In the genomic region with DNA sequence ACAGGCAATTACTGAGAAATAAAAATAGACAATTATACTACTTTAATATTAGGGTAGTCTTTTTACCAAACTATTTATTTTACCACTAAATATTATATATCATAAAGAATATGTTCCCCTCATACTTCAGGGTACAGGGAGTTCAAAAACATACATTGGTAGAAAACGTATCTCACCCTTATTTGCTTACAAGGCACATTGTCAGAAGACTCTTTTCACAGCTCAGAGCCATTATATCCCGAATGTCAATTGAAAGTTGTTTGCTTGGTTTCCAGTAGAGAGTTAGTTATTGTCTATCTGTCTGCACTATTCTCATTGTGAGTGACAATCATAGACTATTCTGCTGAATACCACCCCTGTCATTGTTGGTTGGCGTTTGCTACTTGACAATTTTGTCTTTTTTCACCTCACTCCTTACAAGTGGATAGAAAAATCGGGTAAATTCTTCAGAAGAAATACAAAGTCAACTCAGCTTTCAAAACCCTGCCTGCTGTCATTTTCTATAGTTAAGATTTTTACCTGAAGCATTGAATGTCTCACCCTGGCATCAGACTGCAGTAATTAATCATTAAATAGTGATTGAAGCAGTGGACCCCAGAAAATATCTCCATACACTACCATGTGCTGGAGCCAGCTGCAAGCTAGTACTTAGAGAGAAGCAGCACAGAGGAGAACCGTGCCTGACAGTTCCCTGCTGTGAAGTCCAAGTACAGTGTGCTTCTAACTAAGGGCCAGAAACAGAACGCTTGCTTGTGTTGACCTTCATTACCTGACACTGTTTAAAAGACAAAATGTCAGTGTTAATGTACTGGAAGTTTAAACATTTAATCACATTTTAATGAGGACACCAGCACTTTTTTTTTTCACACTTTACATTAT, we compare ENCODE assay signal across 1 cellular context.
TF ChIP-seq lines count a peak whose summit lies in the region.

No MANE protein-coding gene starts in this region.

TF ChIP-seq in GM23338, 12 proteins besides CTCF, POLR2A, EP300 and RAD21 (continued from another document):
- TF ChIP-seq ZNF462 (CRISPR knock-in tag; IDR thresholded peaks at IDR 0.05) (no peak), EZH2 (IDR thresholded peaks at IDR 0.05; ENCODE audit: low read depth, unreplicated experiment) (no peak), JUNB (IDR thresholded peaks at IDR 0.05; ENCODE audit: unreplicated experiment) (no peak), ZNF114 (CRISPR knock-in tag; IDR thresholded peaks at IDR 0.05) (no peak), ZNF331 (CRISPR knock-in tag; IDR thresholded peaks at IDR 0.05; ENCODE audit: low read depth) (no peak), CREB1 (CRISPR knock-in tag; IDR thresholded peaks at IDR 0.05; ENCODE audit: low read depth) (no peak), EZH2phosphoT487 (IDR thresholded peaks at IDR 0.05; ENCODE audit: unreplicated experiment) (no peak)
- TF ChIP-seq, protein P1, sequence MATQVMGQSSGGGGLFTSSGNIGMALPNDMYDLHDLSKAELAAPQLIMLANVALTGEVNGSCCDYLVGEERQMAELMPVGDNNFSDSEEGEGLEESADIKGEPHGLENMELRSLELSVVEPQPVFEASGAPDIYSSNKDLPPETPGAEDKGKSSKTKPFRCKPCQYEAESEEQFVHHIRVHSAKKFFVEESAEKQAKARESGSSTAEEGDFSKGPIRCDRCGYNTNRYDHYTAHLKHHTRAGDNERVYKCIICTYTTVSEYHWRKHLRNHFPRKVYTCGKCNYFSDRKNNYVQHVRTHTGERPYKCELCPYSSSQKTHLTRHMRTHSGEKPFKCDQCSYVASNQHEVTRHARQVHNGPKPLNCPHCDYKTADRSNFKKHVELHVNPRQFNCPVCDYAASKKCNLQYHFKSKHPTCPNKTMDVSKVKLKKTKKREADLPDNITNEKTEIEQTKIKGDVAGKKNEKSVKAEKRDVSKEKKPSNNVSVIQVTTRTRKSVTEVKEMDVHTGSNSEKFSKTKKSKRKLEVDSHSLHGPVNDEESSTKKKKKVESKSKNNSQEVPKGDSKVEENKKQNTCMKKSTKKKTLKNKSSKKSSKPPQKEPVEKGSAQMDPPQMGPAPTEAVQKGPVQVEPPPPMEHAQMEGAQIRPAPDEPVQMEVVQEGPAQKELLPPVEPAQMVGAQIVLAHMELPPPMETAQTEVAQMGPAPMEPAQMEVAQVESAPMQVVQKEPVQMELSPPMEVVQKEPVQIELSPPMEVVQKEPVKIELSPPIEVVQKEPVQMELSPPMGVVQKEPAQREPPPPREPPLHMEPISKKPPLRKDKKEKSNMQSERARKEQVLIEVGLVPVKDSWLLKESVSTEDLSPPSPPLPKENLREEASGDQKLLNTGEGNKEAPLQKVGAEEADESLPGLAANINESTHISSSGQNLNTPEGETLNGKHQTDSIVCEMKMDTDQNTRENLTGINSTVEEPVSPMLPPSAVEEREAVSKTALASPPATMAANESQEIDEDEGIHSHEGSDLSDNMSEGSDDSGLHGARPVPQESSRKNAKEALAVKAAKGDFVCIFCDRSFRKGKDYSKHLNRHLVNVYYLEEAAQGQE (IDR thresholded peaks at IDR 0.05; ENCODE audit: unreplicated experiment): no peak
